10 cellular contexts compared by ENCODE assay signal in genomic region chr11:43921561-43922294, GRCh38. TPM values are rescaled to one million over a fixed set of nuclear protein-coding genes. Genes with fewer than 3 reads are reported as not detected.
A peak's percentile ranks its signal among the peaks of the same experiment; 100 is the strongest.
DNase-seq lines count a peak whose midpoint lies in the region; ATAC-seq and TF ChIP-seq lines count a peak whose summit lies in the region.
"Had no signal": no experiment of that assay in that cellular context is flagged by ENCODE, and none has a peak within 500 bp of the region (broad histone marks: within the 10 kb centered on the region; RNA-seq: fewer than 3 reads in every experiment).

No MANE protein-coding gene starts in this region.

- ATAC-seq in Right ventricle myocardium superior (ENCODE audit: poor library complexity) = no peak

- DNase-seq in right atrium auricular region (ENCODE audit: low spot score) = no peak
- no peak for DNase-seq in Right ventricle myocardium superior
- DNase-seq in mammary epithelial cell = no peak
- DNase-seq in amygdala (lab: John Stamatoyannopoulos, UW) = no peak
- DNase-seq in DMS53 (lab: John Stamatoyannopoulos, UW) = no peak
- DNase-seq in SW 1271 (lab: John Stamatoyannopoulos, UW) = no peak
- DNase-seq: NCI-H526; stimulated activated naive CD4-positive, alpha-beta T cell treated with Interleukin-2 at 50 U/mL for 16 hours had no signal

- H3K27me3 ChIP-seq in right atrium auricular region = no peaks in the 10 kb centered on the region
- H3K27me3 ChIP-seq in mammary epithelial cell (ENCODE audit: insufficient read depth, low read length) = no peaks in the 10 kb centered on the region
- no peaks in the 10 kb centered on the region for H3K27me3 ChIP-seq in muscle layer of colon (ENCODE audit: control insufficient read depth in 1 of 2, insufficient read depth in 2 of 2, low read length in 2 of 2)

- dilution Hi-C loops in mammary epithelial cell (cut with HindIII; ENCODE audit: low sequenced_read_pairs) = no loop called here

- H4K20me1 ChIP-seq in mammary epithelial cell (ENCODE audit: insufficient read depth, low read length) = no peaks in the 10 kb centered on the region

- H2AFZ ChIP-seq in mammary epithelial cell (ENCODE audit: low read depth, low read length) = no peak overlapping the region

- no peak for TF ChIP-seq CTCF in right atrium auricular region (IDR thresholded peaks at IDR 0.05)
- TF ChIP-seq CTCF in mammary epithelial cell (conservative IDR thresholded peaks at IDR 0.05 in 1 of 2, IDR thresholded peaks at IDR 0.05 in 1 of 2; ENCODE audit: extremely low read depth in 1 of 2, insufficient read depth in 1 of 2, low read depth in 1 of 2, low read length in 2 of 2) = no peak

- 96% methylated on average over 8 of the region's 8 CpGs for WGBS in mammary epithelial cell (ENCODE audit: low coverage, missing lambda C conversion rate)
- WGBS in urinary bladder = 43% methylated on average over 8 of the region's 8 CpGs

- CTCF ChIA-PET in mammary epithelial cell (lab: Charles Lee; ENCODE audit: low non-redundant PET) = no interaction called here

- H3K4me1 ChIP-seq in right atrium auricular region (peaks cover 0 to 51% of the 10 kb centered on the region in 2 donors), mammary epithelial cell (ENCODE audit: insufficient read depth, low read length) (peaks cover 21% of the 10 kb centered on the region), muscle layer of colon (ENCODE audit: insufficient read depth, low read length) (peaks cover 58% of the 10 kb centered on the region), urinary bladder (ENCODE audit: insufficient read depth) (peaks cover 1% of the 10 kb centered on the region)

- no peaks in the 10 kb centered on the region for H3K79me2 ChIP-seq in mammary epithelial cell (ENCODE audit: insufficient read depth, low read length)

- H3K9ac ChIP-seq in mammary epithelial cell (ENCODE audit: insufficient read depth, low read length) (no peak overlapping the region), muscle layer of colon (ENCODE audit: low read length) (no peak overlapping the region)

- H3K4me3 ChIP-seq in right atrium auricular region (no peak overlapping the region), mammary epithelial cell (replicated peaks in 1 of 3; ENCODE audit: insufficient read depth in 1 of 3, low read depth in 2 of 3, low read length in 3 of 3) (no peak overlapping the region), muscle layer of colon (ENCODE audit: low read depth in 1 of 2, low read length in 2 of 2) (no peak overlapping the region), urinary bladder (ENCODE audit: low read depth, low read length) (no peak overlapping the region)

- no peak overlapping the region for H3K4me2 ChIP-seq in mammary epithelial cell (ENCODE audit: insufficient read depth, low read depth, low read length)

- H3K27ac ChIP-seq in right atrium auricular region (peak overlapping the region; percentile 84 to 85), mammary epithelial cell (ENCODE audit: insufficient read depth, low read depth, low read length) (peak overlapping the region; percentile 70), muscle layer of colon (ENCODE audit: low read depth, low read length) (peak overlapping the region; percentile 59), urinary bladder (ENCODE audit: low read depth) (peak overlapping the region; percentile 76)

- H3K36me3 ChIP-seq in right atrium auricular region = peaks cover 27% of the 10 kb centered on the region
- no peaks in the 10 kb centered on the region for H3K36me3 ChIP-seq in mammary epithelial cell (ENCODE audit: insufficient read depth, low read length)
- H3K36me3 ChIP-seq in muscle layer of colon (ENCODE audit: insufficient read depth, low read length) = peaks cover 15% of the 10 kb centered on the region
- no peaks in the 10 kb centered on the region for H3K36me3 ChIP-seq in urinary bladder (ENCODE audit: insufficient read depth)

- H3K9me3 ChIP-seq in right atrium auricular region (no peaks in the 10 kb centered on the region), mammary epithelial cell (replicated peaks; ENCODE audit: insufficient read depth, low read length) (no peaks in the 10 kb centered on the region), muscle layer of colon (ENCODE audit: low read length) (no peaks in the 10 kb centered on the region)

- no TSS peak for BruUV-seq in mammary epithelial cell (replicated peaks; lab: Mats Ljungman, UMichigan)

- intact Hi-C loops in Right ventricle myocardium superior (cut with DNase I) (no loop called here), mammary epithelial cell (cut with micrococcal nuclease) (loop anchor here (2.0 kb wide), 1 partner anchor 15 kb away; no protein-coding TSS in a partner anchor)

- in situ Hi-C loops in mammary epithelial cell (cut with MboI; ENCODE audit: low sequenced_read_pairs in 2 of 2) = no loop called here

RNA-seq across cellular contexts. Expression of gene C11orf96, which starts 20.7 kb away (rescaled TPM):
- total RNA-seq in right atrium auricular region (100 to 1,000 TPM in 1 of 2 donors, 10 to 100 TPM in 1; 60.2 to 156 TPM), Right ventricle myocardium superior (21.0 TPM), mammary epithelial cell (not detected), urinary bladder (21.4 TPM)
- polyA plus RNA-seq in mammary epithelial cell (not detected), urinary bladder (226 TPM)
- polyA minus RNA-seq in mammary epithelial cell = not detected

RNA-seq across cellular contexts. Expression of gene ALKBH3, which starts 41.1 kb away (rescaled TPM):
- total RNA-seq in right atrium auricular region (10 to 100 TPM; 10.5 to 19.8 TPM), Right ventricle myocardium superior (14.7 TPM), mammary epithelial cell (10 to 100 TPM; 38.8 to 50.7 TPM), urinary bladder (30.2 TPM)
- polyA plus RNA-seq in mammary epithelial cell (35.1 TPM), urinary bladder (27.7 TPM)
- polyA minus RNA-seq in mammary epithelial cell = 27.2 TPM

Comparison
In these comparisons a context has a peak if more than half of its experiments do, and no peak if none do; other contexts are left out.
1. RNA of gene C11orf96, which starts 20.7 kb away (total RNA-seq): 60.2 to 156 TPM in right atrium auricular region, 21.4 TPM in urinary bladder (single experiment) and 21.0 TPM in Right ventricle myocardium superior (single experiment); not detected in mammary epithelial cell; every median in the first group is over 10 times any median in the second.
2. Peak in every context shown above with its lines, with median percentiles within 50 percentile points of each other: H3K27ac ChIP-seq.